ENCODE assay signal across 8 cellular contexts in genomic region chr17:17849863-17850373, GRCh38. TPM values are rescaled to one million over a fixed set of nuclear protein-coding genes. Genes with fewer than 3 reads are reported as not detected.
A peak's percentile ranks its signal among the peaks of the same experiment; 100 is the strongest.
DNase-seq lines count a peak whose midpoint lies in the region; ATAC-seq and TF ChIP-seq lines count a peak whose summit lies in the region.

No MANE protein-coding gene starts in this region.

- no peaks in the 10 kb centered on the region for H3K79me2 ChIP-seq in DND-41 (ENCODE audit: insufficient read depth, low read length)

- H3K4me2 ChIP-seq in DND-41 (ENCODE audit: insufficient read depth, low read length): peak overlapping the region; percentile 18; the same call in 1 of the 2 replicates

- DNase-seq in DND-41 (peak; percentile 79), colonic mucosa (no peak), midbrain (lab: John Stamatoyannopoulos, UW) (peak; percentile 21), suprapubic skin (ENCODE audit: low spot score in 2 of 2) (no peak), AG08395 (ENCODE audit: low spot score) (no peak)
- DNase-seq in Jurkat, Clone E6-1 (ENCODE audit: low read depth, low spot score): peak; percentile 85
- DNase-seq in activated CD4-positive, CD25-positive, alpha-beta regulatory T cell (lab: John Stamatoyannopoulos, UW): peak in 3 of 4 experiments; percentile 19 to 43 (median 34)

- TF ChIP-seq EP300 in suprapubic skin (IDR thresholded peaks at IDR 0.05): no peak

- intact Hi-C loops in colonic mucosa (cut with DNase I): no loop called here

- H2AFZ ChIP-seq in DND-41 (ENCODE audit: low read depth, low read length): 0 out of 2 replicates have a peak overlapping the region, but pooled peaks have one; percentile 14

- H3K4me1 ChIP-seq in DND-41 (ENCODE audit: insufficient read depth, low read length) (peaks cover 29% of the 10 kb centered on the region), colonic mucosa (peaks cover 7% of the 10 kb centered on the region), suprapubic skin (peaks cover 48% of the 10 kb centered on the region)

- H3K9ac ChIP-seq in DND-41 (ENCODE audit: low read depth, low read length) (peak overlapping the region; percentile 27), colonic mucosa (ENCODE audit: low read depth in 2 of 2, low read length in 2 of 2) (no peak overlapping the region)

- no peak for TF ChIP-seq POLR2A in suprapubic skin (IDR thresholded peaks at IDR 0.05)

- H3K4me3 ChIP-seq in DND-41 (ENCODE audit: low read depth in 1 of 2, low read length in 2 of 2): no peak overlapping the region
- H3K4me3 ChIP-seq in Jurkat, Clone E6-1 (ENCODE audit: low read length): no peak overlapping the region
- H3K4me3 ChIP-seq in colonic mucosa: no peak overlapping the region
- no peak overlapping the region for H3K4me3 ChIP-seq in suprapubic skin

- H3K36me3 ChIP-seq in DND-41 (ENCODE audit: insufficient read depth, low read length) (no peaks in the 10 kb centered on the region), colonic mucosa (no peaks in the 10 kb centered on the region), suprapubic skin (peaks cover 32% of the 10 kb centered on the region)

- TF ChIP-seq CTCF in DND-41 (IDR thresholded peaks at IDR 0.05; ENCODE audit: borderline replicate concordance, extremely low read depth, low read length, poor library complexity, severe bottlenecking): peak; percentile 55
- TF ChIP-seq CTCF in colonic mucosa (IDR thresholded peaks at IDR 0.05): no peak
- TF ChIP-seq CTCF in suprapubic skin (IDR thresholded peaks at IDR 0.05): no peak

- 48% methylated on average over 2 of the region's 2 CpGs for WGBS in suprapubic skin

- no peaks in the 10 kb centered on the region for H4K20me1 ChIP-seq in DND-41 (ENCODE audit: insufficient read depth, low read length)

- H3K9me3 ChIP-seq in DND-41 (ENCODE audit: insufficient read depth, low read length, severe bottlenecking) (no peaks in the 10 kb centered on the region), colonic mucosa (no peaks in the 10 kb centered on the region), suprapubic skin (no peaks in the 10 kb centered on the region)

- H3K27me3 ChIP-seq in DND-41 (ENCODE audit: insufficient read depth, low read length, poor library complexity): no peaks in the 10 kb centered on the region
- no peaks in the 10 kb centered on the region for H3K27me3 ChIP-seq in colonic mucosa
- no peaks in the 10 kb centered on the region for H3K27me3 ChIP-seq in suprapubic skin

- H3K27ac ChIP-seq in DND-41 (ENCODE audit: low read length) (peak overlapping the region; percentile 68), colonic mucosa (peak overlapping the region; percentile 71), suprapubic skin (peak overlapping the region; percentile 84)

- ATAC-seq in DND-41 (ENCODE audit: insufficient read depth, low read depth) (peak; percentile 57), HG03045 (IDR thresholded peaks at IDR 0.05; ENCODE audit: unreplicated experiment) (no peak)

RNA-seq across cellular contexts. Expression of gene SREBF1, which starts 13.1 kb away (rescaled TPM):
- polyA plus RNA-seq in Jurkat, Clone E6-1 (2012; ENCODE audit: insufficient read depth, insufficient read length): 241 TPM
- total RNA-seq in colonic mucosa (100 to 1,000 TPM; 170 to 174 TPM), suprapubic skin (100 to 1,000 TPM in 2 of 4 donors, 10 to 100 TPM in 2; 78.1 to 124 (median 91.7) TPM)

Comparison
In these comparisons a context has a peak if more than half of its experiments do, and no peak if none do; other contexts are left out.
1. DNase-seq: peak in DND-41 (single experiment), Jurkat, Clone E6-1 (single experiment), activated CD4-positive, CD25-positive, alpha-beta regulatory T cell (3 of 4) and midbrain (single experiment); none in colonic mucosa (single experiment), suprapubic skin (0 of 2) and AG08395 (single experiment).
2. Peak in every context shown above with its lines, with median percentiles within 50 percentile points of each other: H3K27ac ChIP-seq.